In genomic region chr6:128531696-128532095, GRCh38 we compare ENCODE assay signal across 22 cellular contexts. TPM values are rescaled to one million over a fixed set of nuclear protein-coding genes. Genes with fewer than 3 reads are reported as not detected.
DNase-seq lines count a peak whose midpoint lies in the region; ATAC-seq, FAIRE-seq and TF ChIP-seq lines count a peak whose summit lies in the region.
"Had no signal": no experiment of that assay in that cellular context is flagged by ENCODE, and none has a peak within 500 bp of the region (broad histone marks: within the 10 kb centered on the region; RNA-seq: fewer than 3 reads in every experiment).

No MANE protein-coding gene starts in this region.

- no peak for DNase-seq in HepG2 (ENCODE audit: low spot score)
- no peak for DNase-seq in right lobe of liver
- peak; percentile 63 for DNase-seq in NCI-H69 (lab: John Stamatoyannopoulos, UW)
- no peak for DNase-seq in caudate nucleus (lab: John Stamatoyannopoulos, UW)
- DNase-seq in foreskin melanocyte = no peak
- DNase-seq: ACHN; BE2C; C1 segment of cervical spinal cord; CD4-positive, CD25-positive, alpha-beta regulatory T cell; CD8-positive, alpha-beta memory T cell; COR-L47; DMS 273 treated with DMSO at 0.1 percent for 48 hours; DMS53; DND-41; EL; H9 had no signal

- H3K4me3 ChIP-seq in HepG2 (replicated peaks in 1 of 3; ENCODE audit: insufficient read depth in 1 of 3, low read depth in 2 of 3, low read length in 3 of 3) (no peak overlapping the region), right lobe of liver (no peak overlapping the region)

- POLR2A ChIA-PET in HepG2 (lab: Yijun Ruan, JAX) = no interaction called here

- no peaks in the 10 kb centered on the region for H3K79me2 ChIP-seq in HepG2 (ENCODE audit: insufficient read depth, low read length)

- intact Hi-C loops in HepG2 (cut with micrococcal nuclease; ENCODE audit: unreplicated experiment) = no loop called here
- intact Hi-C loops in right lobe of liver (cut with DNase I) = no loop called here

- no peak overlapping the region for H2AFZ ChIP-seq in HepG2 (ENCODE audit: low read length)

- H4K20me1 ChIP-seq in HepG2 (ENCODE audit: insufficient read depth, low read length) = no peaks in the 10 kb centered on the region

- no peak for ATAC-seq in HepG2
- no peak for ATAC-seq in right lobe of liver
- ATAC-seq in GM21526 (IDR thresholded peaks at IDR 0.05; ENCODE audit: low FRiP score, unreplicated experiment) = no peak

- WGBS in HepG2 (ENCODE audit: low lambda C conversion rate) = 46% methylated on average over 2 of the region's 2 CpGs
- 81% methylated on average over 2 of the region's 2 CpGs for WGBS in right lobe of liver (ENCODE audit: insufficient coverage, low coverage, low lambda C conversion rate, missing lambda C conversion rate)

- H3K27ac ChIP-seq in HepG2 (ENCODE audit: extremely low read length, insufficient read depth, low read length) (no peak overlapping the region), right lobe of liver (no peak overlapping the region), caudate nucleus (ENCODE audit: low read depth, low read length) (peak overlapping the region; percentile 45)

- in situ Hi-C loops in HepG2 (cut with HindIII; ENCODE audit: extremely low pct_ligation_motif_present, low pct_unique_long_range_greater_than_20kb) = loop anchor here (10.0 kb wide), 1 partner anchor 667 kb away; no protein-coding TSS in a partner anchor

- CTCF ChIA-PET in HepG2 (lab: Yijun Ruan, JAX; ENCODE audit: low intra/inter-chr PET ratio, low total read pairs) = no interaction called here

- H3K9me3 ChIP-seq in HepG2 (ENCODE audit: low read length) (no peaks in the 10 kb centered on the region), right lobe of liver (no peaks in the 10 kb centered on the region)
- H3K9me3 ChIP-seq: BE2C had no signal

- FAIRE-seq in HepG2 (lab: Jason Lieb, UNC) = no peak
- FAIRE-seq: A204.1, GM12892, GM18507, H1 had no signal

- H3K9ac ChIP-seq in HepG2 (ENCODE audit: insufficient read depth, low read depth, low read length) = no peak overlapping the region

- TF ChIP-seq POLR2A in HepG2 (IDR thresholded peaks at IDR 0.05; ENCODE audit: insufficient read depth in 1 of 2, low read depth in 2 of 2, low read length in 2 of 2) (no peak), right lobe of liver (IDR thresholded peaks at IDR 0.05) (no peak)

- TF ChIP-seq RAD21 in HepG2 (CRISPR knock-in tag; IDR thresholded peaks at IDR 0.05) = no peak

- TF ChIP-seq CTCF in HepG2 (CRISPR knock-in tag; IDR thresholded peaks at IDR 0.05) (no peak), right lobe of liver (IDR thresholded peaks at IDR 0.05) (no peak)

- H3K4me1 ChIP-seq in HepG2 (ENCODE audit: insufficient read depth, low read length) = no peaks in the 10 kb centered on the region
- no peaks in the 10 kb centered on the region for H3K4me1 ChIP-seq in right lobe of liver
- H3K4me1 ChIP-seq: BE2C had no signal

- no peak overlapping the region for H3K4me2 ChIP-seq in HepG2 (ENCODE audit: low read depth, low read length)

- H3K36me3 ChIP-seq in HepG2 (replicated peaks in 1 of 2; ENCODE audit: control insufficient read depth in 1 of 2, insufficient read depth in 2 of 2, low read length in 2 of 2) = no peaks in the 10 kb centered on the region
- no peaks in the 10 kb centered on the region for H3K36me3 ChIP-seq in right lobe of liver
- H3K36me3 ChIP-seq: BE2C had no signal

- BruUV-seq in HepG2 (replicated peaks; lab: Mats Ljungman, UMichigan) = no TSS peak

- H3K27me3 ChIP-seq in HepG2 (ENCODE audit: control insufficient read depth in 1 of 2, insufficient read depth in 2 of 2, low read length in 2 of 2) (peaks cover 0 to 9% of the 10 kb centered on the region in 2 experiments; a peak in 1 of 5 replicates), right lobe of liver (no peaks in the 10 kb centered on the region)
- H3K27me3 ChIP-seq: BE2C had no signal

- TF ChIP-seq EP300 in HepG2 (IDR thresholded peaks at IDR 0.05; ENCODE audit: low read depth in 2 of 2, low read length in 2 of 2) (no peak), HepG2 (CRISPR knock-in tag; IDR thresholded peaks at IDR 0.05; ENCODE audit: borderline replicate concordance) (no peak)

TF ChIP-seq in HepG2, 621 proteins besides CTCF, POLR2A, EP300 and RAD21:
- TF ChIP-seq SUZ12 (IDR thresholded peaks at IDR 0.05; ENCODE audit: low read depth, low read length) (no peak), PRPF4 (IDR thresholded peaks at IDR 0.05; ENCODE audit: low read depth, low read length, poor library complexity, severe bottlenecking) (no peak), SYNCRIP (IDR thresholded peaks at IDR 0.05; ENCODE audit: insufficient read depth, low read depth, low read length) (no peak), JUNB (CRISPR knock-in tag; IDR thresholded peaks at IDR 0.05; ENCODE audit: borderline replicate concordance) (no peak), HNRNPK (IDR thresholded peaks at IDR 0.05; ENCODE audit: low read depth, low read length, poor library complexity, severe bottlenecking) (peak; percentile 80), SAP130 (CRISPR knock-in tag; IDR thresholded peaks at IDR 0.05; ENCODE audit: low read depth) (no peak), THAP11 (CRISPR knock-in tag; IDR thresholded peaks at IDR 0.05) (no peak)

RNA-seq across cellular contexts. Expression of gene PTPRK, which starts 11.3 kb away (rescaled TPM):
- total RNA-seq in HepG2 (2016; rRNA removed; fragmentation: Illumina TruSeq; extraction: Trizol) = 52.4 and 98.3 TPM in 2 replicates
- total RNA-seq in HepG2 (2016; cell fraction: cytosol; rRNA removed; fragmentation: Illumina TruSeq; extraction: Trizol; ENCODE audit: low read depth) = 29.7 and 32.9 TPM in 2 replicates
- total RNA-seq in HepG2 (2016; cell fraction: insoluble cytoplasmic fraction; rRNA removed; fragmentation: Illumina TruSeq; extraction: Trizol) = 47.0 and 86.4 TPM in 2 replicates
- 36.9 and 39.5 TPM in 2 replicates for total RNA-seq in HepG2 (2016; cell fraction: membrane; rRNA removed; fragmentation: Illumina TruSeq; extraction: Trizol)
- 243 and 259 TPM in 2 replicates for total RNA-seq in HepG2 (2016; cell fraction: nucleus; rRNA removed; fragmentation: Illumina TruSeq; extraction: Trizol)
- 40.0 and 43.6 TPM in 2 replicates for polyA plus RNA-seq in HepG2 (2011; rRNA removed)
- 26.4 and 36.1 TPM in 2 replicates for polyA plus RNA-seq in HepG2 (2011; cell fraction: cytosol; rRNA removed)
- polyA plus RNA-seq in HepG2 (2011; cell fraction: nucleus; rRNA removed) = 57.3 and 62.4 TPM in 2 replicates
- polyA plus RNA-seq in HepG2 (2012) = 74.2 and 81.5 TPM in 2 replicates
- 14.1 and 16.7 TPM in 2 replicates for polyA plus RNA-seq in HepG2 (2016; cell fraction: cytosol; fragmentation: Illumina TruSeq; extraction: Trizol; ENCODE audit: low read depth)
- 36.4 and 38.2 TPM in 2 replicates for polyA plus RNA-seq in HepG2 (2016; cell fraction: insoluble cytoplasmic fraction; fragmentation: Illumina TruSeq; extraction: Trizol; ENCODE audit: low read depth)
- polyA plus RNA-seq in HepG2 (2016; cell fraction: membrane; fragmentation: Illumina TruSeq; extraction: Trizol; ENCODE audit: low read depth) = 17.6 and 19.0 TPM in 2 replicates
- 68.4 and 81.3 TPM in 2 replicates for polyA plus RNA-seq in HepG2 (2016; cell fraction: nucleus; fragmentation: Illumina TruSeq; extraction: Trizol; ENCODE audit: insufficient read depth, low read depth)
- polyA minus RNA-seq in HepG2 (2011; rRNA and poly(A)+ RNA removed; ENCODE audit: low replicate concordance) = 19.5 and 154 TPM in 2 replicates
- 69.6 and 97.5 TPM in 2 replicates for polyA minus RNA-seq in HepG2 (2011; cell fraction: cytosol; rRNA and poly(A)+ RNA removed)
- polyA minus RNA-seq in HepG2 (2011; cell fraction: nucleus; rRNA and poly(A)+ RNA removed) = 726 and 816 TPM in 2 replicates
- 10 to 100 TPM; 27.7 to 54.5 (median 35.7) TPM for total RNA-seq in right lobe of liver
- total RNA-seq: G401 had no signal
